8 cellular contexts compared by ENCODE assay signal in the genomic region with DNA sequence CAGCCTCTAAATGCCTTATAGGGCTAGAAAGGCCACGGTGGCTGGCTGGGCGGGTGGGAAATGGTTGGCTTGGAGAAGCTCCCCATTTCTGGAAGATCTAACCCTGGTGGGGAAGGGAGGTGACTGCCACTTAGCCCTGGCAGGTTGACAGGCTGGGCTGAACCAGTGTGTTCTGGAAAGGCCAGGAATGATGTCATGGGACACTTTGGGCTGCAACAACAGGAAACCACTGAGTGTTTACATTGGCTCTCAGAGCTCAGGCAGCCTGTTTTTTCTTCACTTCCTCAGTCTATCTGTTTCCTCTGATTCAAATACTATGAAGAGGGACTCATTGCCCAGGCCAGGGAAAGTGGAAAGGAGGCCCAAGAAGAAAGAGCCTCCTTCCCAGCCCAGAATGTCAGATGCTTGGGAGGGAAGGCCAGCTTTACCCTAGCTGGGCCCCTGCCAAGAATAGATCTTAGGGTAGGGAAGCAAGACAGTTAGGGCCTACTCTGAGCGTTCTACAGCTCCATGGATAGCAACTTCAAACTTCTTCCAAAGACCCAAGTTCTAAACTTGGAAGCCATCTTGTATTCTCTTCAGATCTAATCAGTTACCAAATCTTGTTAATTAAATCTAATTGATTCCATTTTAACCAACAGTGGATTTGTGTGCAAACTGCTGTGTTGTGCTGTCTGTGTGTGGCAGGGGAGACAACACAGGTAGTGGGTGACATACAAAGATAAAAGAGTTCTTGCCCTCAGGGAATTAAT.
DNase-seq lines count a peak whose midpoint lies in the region; ATAC-seq and TF ChIP-seq lines count a peak whose summit lies in the region.

No MANE protein-coding gene starts in this region.

- peak in 3 of 4 experiments; percentile 2 to 14 (median 8) for DNase-seq in activated naive CD4-positive, alpha-beta T cell (lab: John Stamatoyannopoulos, UW)
- no peak for DNase-seq in activated naive CD4-positive, alpha-beta T cell treated with anti-CD3 and anti-CD28 coated beads, Interleukin-2, amount 50 U/mL, for 16 hours
- DNase-seq in NCI-H510A treated with DMSO at 0.1 percent for 48 hours (lab: John Stamatoyannopoulos, UW) (peak; percentile 80), fibroblast of villous mesenchyme (ENCODE audit: low read depth) (peak; percentile 75), prostate gland (ENCODE audit: low spot score) (peak; percentile 58), NCI-H1436 (lab: John Stamatoyannopoulos, UW) (no peak)
- DNase-seq in activated T-helper 1 cell treated with anti-CD3 and anti-CD28 coated beads, Interleukin-2, amount 50 U/mL, for 16 hours (ENCODE audit: low read depth in 1 of 2, low spot score in 1 of 2) = peak; percentile 13 to 20

- H3K4me3 ChIP-seq in fibroblast of villous mesenchyme (ENCODE audit: low read depth, low read length) (no peak overlapping the region), prostate gland (no peak overlapping the region)

- H3K4me1 ChIP-seq in prostate gland (replicated peaks) = no peaks in the 10 kb centered on the region

- intact Hi-C loops in prostate gland (cut with DNase I) = no loop called here

- TF ChIP-seq CTCF in fibroblast of villous mesenchyme (IDR thresholded peaks at IDR 0.05; ENCODE audit: insufficient read depth, low read depth, low read length) = no peak
- TF ChIP-seq CTCF in prostate gland (IDR thresholded peaks at IDR 0.05) = peak in 2 of 4 experiments; percentile 27 to 48

- WGBS in prostate gland = 48% methylated on average over 3 of the region's 3 CpGs

- no peaks in the 10 kb centered on the region for H3K36me3 ChIP-seq in prostate gland

- H3K27me3 ChIP-seq in prostate gland (replicated peaks; ENCODE audit: insufficient read depth) = no peaks in the 10 kb centered on the region

- TF ChIP-seq POLR2A in prostate gland (IDR thresholded peaks at IDR 0.05) = peak; percentile 32

- ATAC-seq in GM18861 (IDR thresholded peaks at IDR 0.05; ENCODE audit: unreplicated experiment) = no peak

- H3K27ac ChIP-seq in prostate gland = peak overlapping the region; percentile 74

- no peaks in the 10 kb centered on the region for H3K9me3 ChIP-seq in prostate gland

Comparison
In these comparisons a context has a peak if more than half of its experiments do, and no peak if none do; other contexts are left out.
1. DNase-seq: peak in activated naive CD4-positive, alpha-beta T cell (3 of 4), NCI-H510A treated with DMSO at 0.1 percent for 48 hours (single experiment), activated T-helper 1 cell treated with anti-CD3 and anti-CD28 coated beads, Interleukin-2, amount 50 U/mL, for 16 hours (2 of 2), fibroblast of villous mesenchyme (single experiment) and prostate gland (single experiment); none in activated naive CD4-positive, alpha-beta T cell treated with anti-CD3 and anti-CD28 coated beads, Interleukin-2, amount 50 U/mL, for 16 hours (single experiment) and NCI-H1436 (single experiment).